Comparison of ENCODE assay signal across 1 cellular context in the genomic region with DNA sequence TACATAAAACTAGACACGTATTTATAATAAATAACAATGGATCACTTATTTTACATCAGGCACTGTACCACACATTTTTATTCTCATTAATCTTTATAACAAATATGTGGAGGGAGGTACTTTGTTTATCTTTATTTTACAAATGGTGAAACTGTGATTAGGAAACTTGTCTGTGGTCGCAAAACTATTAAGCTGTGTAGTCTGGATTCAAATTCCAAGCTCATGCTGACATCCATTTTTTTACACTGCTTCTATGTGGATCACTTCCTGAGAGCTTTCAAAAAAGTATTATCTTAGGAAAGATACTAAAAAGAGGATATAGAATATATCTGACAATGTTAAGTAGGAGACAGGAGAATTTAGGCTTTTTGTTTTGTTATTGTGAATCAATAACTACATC.
TF ChIP-seq lines count a peak whose summit lies in the region.

No MANE protein-coding gene starts in this region.

TF ChIP-seq in IMR-90, 13 proteins besides CTCF, POLR2A, EP300 and RAD21 (continued from another document):
- no peak for TF ChIP-seq MAFK (IDR thresholded peaks at IDR 0.05; ENCODE audit: low read depth, low read length)
- TF ChIP-seq FOS (IDR thresholded peaks at IDR 0.05; ENCODE audit: low read depth, low read length) = no peak
- TF ChIP-seq NFE2L2 (IDR thresholded peaks at IDR 0.05; ENCODE audit: low read depth, low read length) = no peak
- no peak for TF ChIP-seq CHD1 (IDR thresholded peaks at IDR 0.05; ENCODE audit: low read depth, low read length)
- no peak for TF ChIP-seq RFX5 (IDR thresholded peaks at IDR 0.05; ENCODE audit: low read depth, low read length)
- no peak for TF ChIP-seq BHLHE40 (IDR thresholded peaks at IDR 0.05; ENCODE audit: low read depth, low read length)
- no peak for TF ChIP-seq CEBPB (IDR thresholded peaks at IDR 0.05; ENCODE audit: low read depth, low read length)
- TF ChIP-seq MAZ (IDR thresholded peaks at IDR 0.05; ENCODE audit: borderline replicate concordance, low read depth, low read length) = no peak
